ENCODE assay signal across 8 cellular contexts in genomic region chr1:161069731-161070270, GRCh38. TPM values are rescaled to one million over a fixed set of nuclear protein-coding genes. Genes with fewer than 3 reads are reported as not detected.
DNase-seq lines count a peak whose midpoint lies in the region; ATAC-seq and TF ChIP-seq lines count a peak whose summit lies in the region.

ARHGAP30 (minus strand) TSS chr1:161069891; CDS start chr1:161069624, 267 bp downstream.

- intact Hi-C loops in mucosa of descending colon (cut with DNase I, micrococcal nuclease), result no loop called here

- H3K9me3 ChIP-seq in mucosa of descending colon, result no peaks in the 10 kb centered on the region

- ATAC-seq in GM18519 (IDR thresholded peaks at IDR 0.05; ENCODE audit: low FRiP score, unreplicated experiment) (peak; percentile 70), HG02973 (IDR thresholded peaks at IDR 0.05; ENCODE audit: unreplicated experiment) (peak; percentile 84), mucosa of descending colon (peak; percentile 78)
- peak; percentile 88 for ATAC-seq in stimulated activated effector memory CD8-positive, alpha-beta T cell treated with anti-CD3 and anti-CD28 coated beads, Interleukin-12 subunit alpha, Interleukin-12 subunit beta, amount 100 ng/mL, for 72 hours

- TF ChIP-seq CTCF in mucosa of descending colon (IDR thresholded peaks at IDR 0.05), result no peak

- H3K27ac Mint-ChIP-seq in stimulated activated effector memory CD8-positive, alpha-beta T cell treated with anti-CD3 and anti-CD28 coated beads, Interleukin-12 subunit alpha, Interleukin-12 subunit beta, amount 100 ng/mL, for 72 hours, result peak within 1 kb of the TSS; percentile 95

- H3K4me1 Mint-ChIP-seq in stimulated activated effector memory CD8-positive, alpha-beta T cell treated with anti-CD3 and anti-CD28 coated beads, Interleukin-12 subunit alpha, Interleukin-12 subunit beta, amount 100 ng/mL, for 72 hours, result peaks cover 77% of the 10 kb centered on the region

- peaks cover 55% of the 10 kb centered on the region for H3K36me3 Mint-ChIP-seq in stimulated activated effector memory CD8-positive, alpha-beta T cell treated with anti-CD3 and anti-CD28 coated beads, Interleukin-12 subunit alpha, Interleukin-12 subunit beta, amount 100 ng/mL, for 72 hours

- H3K36me3 ChIP-seq in mucosa of descending colon (ENCODE audit: low read depth), result no peaks in the 10 kb centered on the region

- no peaks in the 10 kb centered on the region for H3K4me1 ChIP-seq in mucosa of descending colon (ENCODE audit: low read depth)

- DNase-seq in T follicular helper cell (ENCODE audit: low read depth), result peak; percentile 59
- peak; percentile 68 for DNase-seq in activated naive CD4-positive, alpha-beta T cell treated with anti-CD3 and anti-CD28 coated beads, Interleukin-2, amount 50 U/mL, for 16 hours
- peak; percentile 72 to 91 (median 74) for DNase-seq in mucosa of descending colon
- DNase-seq in stimulated activated effector memory CD8-positive, alpha-beta T cell treated with anti-CD3 and anti-CD28 coated beads, Interleukin-12 subunit alpha, Interleukin-12 subunit beta, amount 100 ng/mL, for 72 hours (ENCODE audit: low spot score in 2 of 2), result peak; percentile 60 to 91
- no peak for DNase-seq in DMS79 (lab: John Stamatoyannopoulos, UW)
- no peak for DNase-seq in NCI-H2107 (lab: John Stamatoyannopoulos, UW)

- no peaks in the 10 kb centered on the region for H3K9me3 Mint-ChIP-seq in stimulated activated effector memory CD8-positive, alpha-beta T cell treated with anti-CD3 and anti-CD28 coated beads, Interleukin-12 subunit alpha, Interleukin-12 subunit beta, amount 100 ng/mL, for 72 hours

- peak within 1 kb of the TSS; percentile 82 for H3K4me3 Mint-ChIP-seq in stimulated activated effector memory CD8-positive, alpha-beta T cell treated with anti-CD3 and anti-CD28 coated beads, Interleukin-12 subunit alpha, Interleukin-12 subunit beta, amount 100 ng/mL, for 72 hours

- peak within 1 kb of the TSS; percentile 24 for H3K4me3 ChIP-seq in mucosa of descending colon

RNA-seq across cellular contexts. Expression of gene ARHGAP30, which starts in this region (rescaled TPM):
- total RNA-seq in mucosa of descending colon, result 1 to 10 TPM; 3.8 to 9.0 (median 8.1) TPM

Comparison
In these comparisons a context has a peak if more than half of its experiments do, and no peak if none do; other contexts are left out.
1. DNase-seq: peak in T follicular helper cell (single experiment), activated naive CD4-positive, alpha-beta T cell treated with anti-CD3 and anti-CD28 coated beads, Interleukin-2, amount 50 U/mL, for 16 hours (single experiment), mucosa of descending colon (3 of 3) and stimulated activated effector memory CD8-positive, alpha-beta T cell treated with anti-CD3 and anti-CD28 coated beads, Interleukin-12 subunit alpha, Interleukin-12 subunit beta, amount 100 ng/mL, for 72 hours (2 of 2); none in DMS79 (single experiment) and NCI-H2107 (single experiment).
2. Peak in every context shown above with its lines, with median percentiles within 50 percentile points of each other: ATAC-seq.